In the genomic region with DNA sequence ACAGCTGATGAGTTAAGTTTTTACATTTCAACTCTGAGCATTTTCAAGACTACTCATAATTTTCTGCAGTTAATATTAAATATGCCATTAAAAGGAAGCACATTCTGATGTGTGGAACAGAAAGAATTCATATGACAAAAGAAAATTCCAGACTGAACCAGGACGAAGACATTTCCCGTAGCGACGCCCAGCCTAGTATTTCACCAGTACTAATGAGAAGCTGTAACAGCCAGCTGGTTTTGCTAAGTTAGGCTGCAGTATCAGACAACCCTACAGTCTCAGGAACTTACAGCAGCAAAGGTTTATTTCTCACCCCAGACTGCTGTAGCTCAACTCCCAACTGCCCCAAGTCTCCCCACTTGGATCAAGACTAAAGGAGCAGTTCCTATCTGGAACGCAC, we compare ENCODE assay signal across 27 cellular contexts.
"Had no signal": no experiment of that assay in that cellular context is flagged by ENCODE, and none has a peak within 500 bp of the region (broad histone marks: within the 10 kb centered on the region; RNA-seq: fewer than 3 reads in every experiment).

No MANE protein-coding gene starts in this region.

- H3K4me1 Mint-ChIP-seq: naive B cell; stimulated activated memory B cell treated with anti-CD40 and anti-IgM and Interleukin-4, amounts not matched to agents 10 μg/mL and 1 μg/mL and 100 μg/mL, for 72 hours had no signal

- H3K4me2 ChIP-seq: hepatocyte had no signal

- H3K27ac ChIP-seq: left ventricle myocardium inferior, lower lobe of right lung, pancreas, prostate gland, right lobe of liver, spleen, tibial artery, upper lobe of left lung, vagina had no signal

- H3K9me3 Mint-ChIP-seq: nephron; stimulated activated memory B cell treated with anti-CD40 and anti-IgM and Interleukin-4, amounts not matched to agents 10 μg/mL and 1 μg/mL and 100 μg/mL, for 72 hours; stimulated activated naive CD8-positive, alpha-beta T cell treated with anti-CD3 and anti-CD28 coated beads, Interleukin-15, Interleukin-2, amounts not matched to agents 100 ng/mL and 50 ng/mL, for 24 hours had no signal

- H3K27ac Mint-ChIP-seq: naive B cell; stimulated activated memory B cell treated with anti-CD40 and anti-IgM and Interleukin-4, amounts not matched to agents 10 μg/mL and 1 μg/mL and 100 μg/mL, for 72 hours; stimulated activated naive CD8-positive, alpha-beta T cell treated with anti-CD3 and anti-CD28 coated beads, Interleukin-15, Interleukin-2, amounts not matched to agents 100 ng/mL and 50 ng/mL, for 24 hours had no signal

- H3K9me3 ChIP-seq: left ventricle myocardium inferior, lower lobe of right lung, pancreas, prostate gland, right lobe of liver, spleen, tibial artery, upper lobe of left lung, vagina had no signal

- H3K36me3 Mint-ChIP-seq: naive B cell; stimulated activated memory B cell treated with anti-CD40 and anti-IgM and Interleukin-4, amounts not matched to agents 10 μg/mL and 1 μg/mL and 100 μg/mL, for 72 hours had no signal

- H3K27me3 Mint-ChIP-seq: stimulated activated memory B cell treated with anti-CD40 and anti-IgM and Interleukin-4, amounts not matched to agents 10 μg/mL and 1 μg/mL and 100 μg/mL, for 72 hours had no signal

- H3K4me3 Mint-ChIP-seq: naive B cell; nephron; stimulated activated memory B cell treated with anti-CD40 and anti-IgM and Interleukin-4, amounts not matched to agents 10 μg/mL and 1 μg/mL and 100 μg/mL, for 72 hours; stimulated activated naive CD8-positive, alpha-beta T cell treated with anti-CD3 and anti-CD28 coated beads, Interleukin-15, Interleukin-2, amounts not matched to agents 100 ng/mL and 50 ng/mL, for 24 hours had no signal

- DNase-seq: effector memory CD4-positive, alpha-beta T cell; foreskin fibroblast; head of caudate nucleus; kidney; left cardiac atrium; left ventricle myocardium inferior; lower lobe of right lung; mesenchymal stem cell; midbrain; naive B cell; occipital lobe; pancreas; retina; right lobe of liver; spleen; stimulated activated CD4-positive, alpha-beta T cell treated with anti-CD3 and anti-CD28 coated beads, Interleukin-15, amount 100 ng/mL, for 24 hours; stimulated activated CD4-positive, alpha-beta T cell treated with anti-CD3 and anti-CD28 coated beads, Interleukin-1b, Interleukin-23, amount 100 ng/mL, for 48 hours; stimulated activated CD4-positive, alpha-beta T cell treated with anti-CD3 and anti-CD28 coated beads, Interleukin-4, amount 100 ng/mL, for 24 hours; tibial artery; upper lobe of left lung had no signal

- ATAC-seq: left cardiac atrium; lower lobe of right lung; pancreas; right lobe of liver; stimulated activated memory B cell treated with anti-CD40 and anti-IgM and Interleukin-4, amounts not matched to agents 10 μg/mL and 1 μg/mL and 100 μg/mL, for 72 hours had no signal

- H3K4me1 ChIP-seq: left ventricle myocardium inferior, lower lobe of right lung, pancreas, prostate gland, right lobe of liver, tibial artery, vagina had no signal

- H3K4me3 ChIP-seq: hepatocyte, left ventricle myocardium inferior, lower lobe of right lung, pancreas, prostate gland, right lobe of liver, spleen, tibial artery, upper lobe of left lung, vagina had no signal

- H3K27me3 ChIP-seq: hepatocyte, pancreas, right lobe of liver, tibial artery, upper lobe of left lung, vagina had no signal

- H3K36me3 ChIP-seq: left ventricle myocardium inferior, lower lobe of right lung, pancreas, prostate gland, right lobe of liver, spleen, tibial artery, upper lobe of left lung, vagina had no signal

- FAIRE-seq: endometrium, kidney, pancreas had no signal

- H3K79me2 ChIP-seq: hepatocyte had no signal

- H2AFZ ChIP-seq: hepatocyte had no signal
